Comparison of ENCODE assay signal across 9 cellular contexts in the genomic region with DNA sequence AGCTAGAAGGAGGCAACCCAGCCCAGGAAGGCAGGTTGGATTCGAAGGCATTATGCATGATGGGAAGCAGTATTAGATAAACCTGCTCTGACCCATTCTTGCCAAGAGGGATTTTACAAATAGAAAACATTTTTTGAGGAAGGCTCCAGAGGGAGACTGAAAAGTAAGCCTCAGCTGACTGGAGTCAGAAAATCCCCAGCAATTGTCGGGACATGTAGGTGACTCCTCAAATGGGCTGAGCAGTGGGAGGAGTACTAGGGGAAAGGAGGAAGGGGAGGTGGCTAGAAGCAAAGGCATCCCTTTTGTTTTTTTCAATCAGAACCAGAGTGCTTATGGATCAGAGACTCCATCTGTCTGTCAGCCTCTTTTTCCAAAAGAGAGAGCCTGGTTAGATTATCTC.
"Had no signal": no experiment of that assay in that cellular context is flagged by ENCODE, and none has a peak within 500 bp of the region (broad histone marks: within the 10 kb centered on the region; RNA-seq: fewer than 3 reads in every experiment).

No MANE protein-coding gene starts in this region.

- H3K4me2 ChIP-seq: GM23338 had no signal

- H3K4me3 Mint-ChIP-seq: GM23338, H9, IgD-negative memory B cell had no signal

- FAIRE-seq: H1, H54, HepG2 had no signal

- H3K9me3 Mint-ChIP-seq: IgD-negative memory B cell had no signal

- H3K36me3 Mint-ChIP-seq: IgD-negative memory B cell had no signal

- ATAC-seq: GM23338, HepG2 had no signal

- H3K27ac ChIP-seq: HL-60 had no signal

- H3K27ac Mint-ChIP-seq: GM23338, H9, IgD-negative memory B cell had no signal

- H2AFZ ChIP-seq: GM23338 had no signal

- H3K4me1 Mint-ChIP-seq: IgD-negative memory B cell had no signal

- H3K4me3 ChIP-seq: GM23338 had no signal

- DNase-seq: H9, HCEC 1CT, KBM-7 had no signal
